Comparison of ENCODE assay signal across 2 cellular contexts in genomic region chr3:44580971-44581370, GRCh38. TPM values are rescaled to one million over a fixed set of nuclear protein-coding genes. Genes with fewer than 3 reads are reported as not detected.
"Had no signal": no experiment of that assay in that cellular context is flagged by ENCODE, and none has a peak within 500 bp of the region (broad histone marks: within the 10 kb centered on the region; RNA-seq: fewer than 3 reads in every experiment).

No MANE protein-coding gene starts in this region.

RNA-seq across cellular contexts. Expression of gene ZNF660, which starts 3.8 kb away (rescaled TPM):
- total RNA-seq: activated CD4-positive, alpha-beta memory T cell treated with anti-CD3 and anti-CD28 coated beads, Interleukin-2, amount 10 ng/mL, durations not matched to agents 7 days and 5 days had no signal

RNA-seq across cellular contexts. Expression of gene ZKSCAN7, which starts 26.0 kb away (rescaled TPM):
- total RNA-seq: ascending aorta had no signal
